ENCODE assay signal across 21 cellular contexts in the genomic region with DNA sequence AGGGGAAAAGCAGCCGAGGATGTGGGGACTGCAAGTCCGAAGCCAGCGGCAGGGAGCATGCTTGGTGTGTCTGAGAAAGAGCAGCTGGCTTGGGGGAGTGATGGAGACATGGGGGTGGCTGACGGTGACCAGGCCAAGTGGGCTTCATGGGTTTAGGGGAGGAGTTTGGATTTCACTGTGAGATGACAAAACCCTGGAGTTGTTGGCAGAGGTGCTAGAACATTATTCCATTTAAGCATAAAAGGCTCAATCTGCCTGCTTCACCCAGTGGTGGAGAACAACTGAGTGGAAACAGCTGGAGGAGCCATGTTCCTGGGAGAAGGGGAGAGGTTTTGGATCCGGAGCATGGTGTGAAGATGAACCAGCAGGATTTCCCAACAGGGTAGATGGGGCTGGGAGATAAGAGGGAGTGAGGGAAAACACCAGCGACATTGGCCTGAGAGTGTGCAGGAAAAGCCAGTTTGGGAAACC.
A peak's percentile ranks its signal among the peaks of the same experiment; 100 is the strongest.
DNase-seq lines count a peak whose midpoint lies in the region; ATAC-seq and TF ChIP-seq lines count a peak whose summit lies in the region.
"Had no signal": no experiment of that assay in that cellular context is flagged by ENCODE, and none has a peak within 500 bp of the region (broad histone marks: within the 10 kb centered on the region; RNA-seq: fewer than 3 reads in every experiment).

No MANE protein-coding gene starts in this region.

- H3K27me3 ChIP-seq in AG04450 (ENCODE audit: control insufficient read depth, insufficient read depth, low read length): no peaks in the 10 kb centered on the region
- H3K27me3 ChIP-seq in GM23338 (ENCODE audit: insufficient read depth): no peaks in the 10 kb centered on the region
- H3K27me3 ChIP-seq: ascending aorta, BE2C, tibial artery had no signal

- no peak overlapping the region for H3K27ac Mint-ChIP-seq in stimulated activated naive CD8-positive, alpha-beta T cell treated with anti-CD3 and anti-CD28 coated beads, Interleukin-15, amount 100 ng/mL, for 72 hours
- no peak overlapping the region for H3K27ac Mint-ChIP-seq in GM23338
- H3K27ac Mint-ChIP-seq: activated naive CD4-positive, alpha-beta T cell treated with anti-CD3 and anti-CD28 coated beads for 36 hours; HFFc6 had no signal

- H3K9me3 Mint-ChIP-seq in stimulated activated naive CD8-positive, alpha-beta T cell treated with anti-CD3 and anti-CD28 coated beads, Interleukin-15, amount 100 ng/mL, for 72 hours: no peaks in the 10 kb centered on the region
- no peaks in the 10 kb centered on the region for H3K9me3 Mint-ChIP-seq in GM23338
- H3K9me3 Mint-ChIP-seq: activated naive CD4-positive, alpha-beta T cell treated with anti-CD3 and anti-CD28 coated beads for 36 hours; HFFc6 had no signal

- CTCF ChIA-PET in AG04450 (lab: Charles Lee): no interaction called here

- H3K27me3 Mint-ChIP-seq in stimulated activated naive CD8-positive, alpha-beta T cell treated with anti-CD3 and anti-CD28 coated beads, Interleukin-15, amount 100 ng/mL, for 72 hours: no peaks in the 10 kb centered on the region
- H3K27me3 Mint-ChIP-seq in GM23338 (ENCODE audit: insufficient read depth, low read depth, poor library complexity): no peaks in the 10 kb centered on the region

- H3K27ac ChIP-seq in AG04450 (ENCODE audit: low read depth, low read length) (no peak overlapping the region), coronary artery (peak overlapping the region in 1 of 2 donors; percentile 32), GM23338 (ENCODE audit: low read depth) (no peak overlapping the region)
- H3K27ac ChIP-seq: ascending aorta, epithelial cell of prostate, tibial artery had no signal

- no peak overlapping the region for H3K4me3 Mint-ChIP-seq in stimulated activated naive CD8-positive, alpha-beta T cell treated with anti-CD3 and anti-CD28 coated beads, Interleukin-15, amount 100 ng/mL, for 72 hours
- H3K4me3 Mint-ChIP-seq in GM23338: no peak overlapping the region
- H3K4me3 Mint-ChIP-seq: activated naive CD4-positive, alpha-beta T cell treated with anti-CD3 and anti-CD28 coated beads for 36 hours; activated T-cell treated with anti-CD3 and anti-CD28 coated beads, Interleukin-2, amount 50 U/mL, for 4 hours; HFFc6 had no signal

- H3K79me2 ChIP-seq in GM23338 (replicated peaks; ENCODE audit: insufficient read depth): no peaks in the 10 kb centered on the region

- no peaks in the 10 kb centered on the region for H3K4me1 ChIP-seq in GM23338 (ENCODE audit: insufficient read depth)
- H3K4me1 ChIP-seq: ascending aorta, BE2C, tibial artery had no signal

- peaks cover 5% of the 10 kb centered on the region; the same call in 1 of the 3 replicates for H3K36me3 Mint-ChIP-seq in GM23338 (ENCODE audit: low read depth)

- no peak overlapping the region for H2AFZ ChIP-seq in GM23338

- H3K9me2 ChIP-seq in GM23338 (ENCODE audit: insufficient read depth): 0 out of 2 replicates have a peak, but pooled peaks cover 10% of the 10 kb centered on the region

- ATAC-seq in left ventricle myocardium superior: peak; percentile 97
- no peak for ATAC-seq in stimulated activated naive CD8-positive, alpha-beta T cell treated with anti-CD3 and anti-CD28 coated beads, Interleukin-15, amount 100 ng/mL, for 72 hours
- no peak for ATAC-seq in GM23338
- ATAC-seq: activated T-cell treated with anti-CD3 and anti-CD28 coated beads, Interleukin-2, amount 50 U/mL, for 4 hours had no signal

- no peak overlapping the region for H3K4me2 ChIP-seq in GM23338

- no peaks in the 10 kb centered on the region for H3F3A ChIP-seq in GM23338 (replicated peaks; ENCODE audit: low read depth)

- no peaks in the 10 kb centered on the region for H3K4me1 Mint-ChIP-seq in stimulated activated naive CD8-positive, alpha-beta T cell treated with anti-CD3 and anti-CD28 coated beads, Interleukin-15, amount 100 ng/mL, for 72 hours
- H3K4me1 Mint-ChIP-seq in GM23338: no peaks in the 10 kb centered on the region

- DNase-seq in AG04450 (ENCODE audit: low read depth, low spot score): peak; percentile 4
- peak; percentile 75 for DNase-seq in coronary artery (ENCODE audit: low spot score)
- DNase-seq in left ventricle myocardium superior: peak; percentile 76
- peak; percentile 29 for DNase-seq in mucosa of gallbladder (ENCODE audit: low spot score)
- DNase-seq in NCI-H446 (lab: John Stamatoyannopoulos, UW): no peak
- no peak for DNase-seq in DMS79 treated with DMSO at 0.1 percent for 48 hours (lab: John Stamatoyannopoulos, UW)
- no peak for DNase-seq in stimulated activated naive CD8-positive, alpha-beta T cell treated with anti-CD3 and anti-CD28 coated beads, Interleukin-15, amount 100 ng/mL, for 72 hours
- DNase-seq in GM23338 (ENCODE audit: low spot score): no peak
- DNase-seq: 8988T; activated CD8-positive, alpha-beta memory T cell treated with anti-CD3 and anti-CD28 coated beads for 24 hours; activated naive CD4-positive, alpha-beta T cell treated with anti-CD3 and anti-CD28 coated beads for 36 hours; activated T-cell treated with anti-CD3 and anti-CD28 coated beads, Interleukin-2, amount 50 U/mL, for 4 hours; BE2C; DMS53; HFFc6; NCI-H187; stimulated activated CD4-positive, alpha-beta T cell treated with anti-CD3 and anti-CD28 coated beads, Interleukin-4, amount 100 ng/mL, for 1 hour; stimulated activated naive CD4-positive, alpha-beta T cell had no signal

- POLR2A ChIA-PET in AG04450 (lab: Yijun Ruan, JAX): no interaction called here

- intact Hi-C loops in left ventricle myocardium superior (cut with micrococcal nuclease): no loop called here

- TF ChIP-seq CTCF in AG04450 (IDR thresholded peaks at IDR 0.05; ENCODE audit: low read depth, low read length): no peak
- no peak for TF ChIP-seq CTCF in coronary artery (IDR thresholded peaks at IDR 0.05)
- no peak for TF ChIP-seq CTCF in GM23338 (conservative IDR thresholded peaks at IDR 0.05; ENCODE audit: low read depth in 2 of 2)

- H3K4me3 ChIP-seq in AG04450 (ENCODE audit: low read depth, low read length) (no peak overlapping the region), coronary artery (no peak overlapping the region), GM23338 (no peak overlapping the region)
- H3K4me3 ChIP-seq: ascending aorta, tibial artery had no signal

- H3K36me3 ChIP-seq in GM23338 (ENCODE audit: insufficient read depth): 0 out of 2 replicates have a peak, but pooled peaks cover 3% of the 10 kb centered on the region
- H3K36me3 ChIP-seq: ascending aorta, BE2C, tibial artery had no signal

- no peaks in the 10 kb centered on the region for H4K20me1 ChIP-seq in GM23338 (replicated peaks; ENCODE audit: insufficient read depth)

- no peaks in the 10 kb centered on the region for H3K9me3 ChIP-seq in AG04450 (ENCODE audit: control insufficient read depth, insufficient read depth, low read length)
- H3K9me3 ChIP-seq: ascending aorta, BE2C, tibial artery had no signal

TF ChIP-seq in GM23338, 12 proteins besides CTCF, POLR2A, EP300 and RAD21:
- TF ChIP-seq, protein P1, sequence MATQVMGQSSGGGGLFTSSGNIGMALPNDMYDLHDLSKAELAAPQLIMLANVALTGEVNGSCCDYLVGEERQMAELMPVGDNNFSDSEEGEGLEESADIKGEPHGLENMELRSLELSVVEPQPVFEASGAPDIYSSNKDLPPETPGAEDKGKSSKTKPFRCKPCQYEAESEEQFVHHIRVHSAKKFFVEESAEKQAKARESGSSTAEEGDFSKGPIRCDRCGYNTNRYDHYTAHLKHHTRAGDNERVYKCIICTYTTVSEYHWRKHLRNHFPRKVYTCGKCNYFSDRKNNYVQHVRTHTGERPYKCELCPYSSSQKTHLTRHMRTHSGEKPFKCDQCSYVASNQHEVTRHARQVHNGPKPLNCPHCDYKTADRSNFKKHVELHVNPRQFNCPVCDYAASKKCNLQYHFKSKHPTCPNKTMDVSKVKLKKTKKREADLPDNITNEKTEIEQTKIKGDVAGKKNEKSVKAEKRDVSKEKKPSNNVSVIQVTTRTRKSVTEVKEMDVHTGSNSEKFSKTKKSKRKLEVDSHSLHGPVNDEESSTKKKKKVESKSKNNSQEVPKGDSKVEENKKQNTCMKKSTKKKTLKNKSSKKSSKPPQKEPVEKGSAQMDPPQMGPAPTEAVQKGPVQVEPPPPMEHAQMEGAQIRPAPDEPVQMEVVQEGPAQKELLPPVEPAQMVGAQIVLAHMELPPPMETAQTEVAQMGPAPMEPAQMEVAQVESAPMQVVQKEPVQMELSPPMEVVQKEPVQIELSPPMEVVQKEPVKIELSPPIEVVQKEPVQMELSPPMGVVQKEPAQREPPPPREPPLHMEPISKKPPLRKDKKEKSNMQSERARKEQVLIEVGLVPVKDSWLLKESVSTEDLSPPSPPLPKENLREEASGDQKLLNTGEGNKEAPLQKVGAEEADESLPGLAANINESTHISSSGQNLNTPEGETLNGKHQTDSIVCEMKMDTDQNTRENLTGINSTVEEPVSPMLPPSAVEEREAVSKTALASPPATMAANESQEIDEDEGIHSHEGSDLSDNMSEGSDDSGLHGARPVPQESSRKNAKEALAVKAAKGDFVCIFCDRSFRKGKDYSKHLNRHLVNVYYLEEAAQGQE (IDR thresholded peaks at IDR 0.05; ENCODE audit: unreplicated experiment): no peak

Comparison
In these comparisons a context has a peak if more than half of its experiments do, and no peak if none do; other contexts are left out.
1. DNase-seq: peak in AG04450 (single experiment), coronary artery (single experiment), left ventricle myocardium superior (single experiment) and mucosa of gallbladder (single experiment); none in NCI-H446 (0 of 2), DMS79 treated with DMSO at 0.1 percent for 48 hours (single experiment), stimulated activated naive CD8-positive, alpha-beta T cell treated with anti-CD3 and anti-CD28 coated beads, Interleukin-15, amount 100 ng/mL, for 72 hours (0 of 2) and GM23338 (single experiment).